8 cellular contexts compared by ENCODE assay signal in genomic region chr4:123398151-123398802, GRCh38. TPM values are rescaled to one million over a fixed set of nuclear protein-coding genes. Genes with fewer than 3 reads are reported as not detected.
DNase-seq lines count a peak whose midpoint lies in the region; ATAC-seq and TF ChIP-seq lines count a peak whose summit lies in the region.

No MANE protein-coding gene starts in this region.

- H3K4me3 ChIP-seq in A673 (ENCODE audit: low read depth, low read length, poor library complexity, severe bottlenecking) = peak overlapping the region; percentile 76
- peak overlapping the region; percentile 96 for H3K4me3 ChIP-seq in lung

- intact Hi-C loops in A673 (cut with micrococcal nuclease; ENCODE audit: unreplicated experiment) = loop anchor here (2.0 to 10.0 kb wide), 6 partner anchors 109 to 867 kb away; no protein-coding TSS in a partner anchor

- CTCF ChIA-PET in A673 (lab: Charles Lee) = interaction anchor here (0.5 to 0.7 kb wide), 2 partner anchors 251 to 275 kb away, joined by 3 to 4 read pairs; no protein-coding TSS in a partner anchor

- peak; percentile 46; the same call in 1 of the 2 replicates for TF ChIP-seq CTCF in A673 (conservative IDR thresholded peaks at IDR 0.05; ENCODE audit: low read depth, low read length)
- no peak for TF ChIP-seq CTCF in lung (IDR thresholded peaks at IDR 0.05; ENCODE audit: control extremely low read depth, extremely low read depth)

- peaks cover under 1% of the 10 kb centered on the region for H3K36me3 ChIP-seq in A673 (ENCODE audit: insufficient read depth, low read length, poor library complexity, severe bottlenecking)
- peaks cover 11 to 13% of the 10 kb centered on the region in 2 donors for H3K36me3 ChIP-seq in lung (ENCODE audit: control insufficient read depth in 2 of 2, insufficient read depth in 2 of 2, low read length in 2 of 2)

- peak overlapping the region; percentile 36 for H3K27ac ChIP-seq in A673 (ENCODE audit: low read depth, low read length, poor library complexity, severe bottlenecking)
- H3K27ac ChIP-seq in lung (ENCODE audit: low read depth in 1 of 2, low read length in 1 of 2) = peak overlapping the region; percentile 91 to 97

- ATAC-seq in GM18498 (IDR thresholded peaks at IDR 0.05; ENCODE audit: unreplicated experiment) (peak; percentile 73), HG02938 (IDR thresholded peaks at IDR 0.05; ENCODE audit: unreplicated experiment) (peak; percentile 46), lung (ENCODE audit: insufficient read depth, low FRiP score) (peak; percentile 64)

- peaks cover 6% of the 10 kb centered on the region for H3K4me1 ChIP-seq in A673 (ENCODE audit: insufficient read depth, low read length, poor library complexity, severe bottlenecking)
- peaks cover 0 to 6% of the 10 kb centered on the region in 2 donors for H3K4me1 ChIP-seq in lung (ENCODE audit: control insufficient read depth in 2 of 2, insufficient read depth in 2 of 2, low read length in 2 of 2)

- H3K27me3 ChIP-seq in A673 (replicated peaks; ENCODE audit: insufficient read depth, low read depth, low read length, poor library complexity) (no peaks in the 10 kb centered on the region), lung (ENCODE audit: control insufficient read depth, insufficient read depth) (no peaks in the 10 kb centered on the region)

- no peaks in the 10 kb centered on the region for H3K9me3 ChIP-seq in A673 (ENCODE audit: low read depth, low read length, poor library complexity, severe bottlenecking)
- H3K9me3 ChIP-seq in lung (ENCODE audit: control insufficient read depth in 2 of 2, insufficient read depth in 1 of 2, low read length in 1 of 2) = no peaks in the 10 kb centered on the region

- DNase-seq in A673 (ENCODE audit: low spot score) (peak; percentile 83), NCI-H2171 treated with DMSO at 0.1 percent for 48 hours (lab: John Stamatoyannopoulos, UW) (peak; percentile 37), lung (ENCODE audit: low spot score) (peak; percentile 63)
- DNase-seq in activated CD4-positive, alpha-beta T cell treated with anti-CD3 and anti-CD28 coated beads, Interleukin-2, amount 50 U/mL, for 48 hours = peak; percentile 60 to 65
- peak; percentile 38 for DNase-seq in effector CD4-positive, alpha-beta T cell
- DNase-seq in stimulated activated CD8-positive, alpha-beta memory T cell treated with anti-CD3 and anti-CD28 coated beads, Interleukin-12 subunit alpha, Interleukin-12 subunit beta, amount 100 ng/mL, for 4 hours (ENCODE audit: low read depth) = peak; percentile 51

- WGBS in lung, 2 donors = 0% methylated on average over 43 to 81 of the region's 81 CpGs

- no TSS peak for BruUV-seq in A673 (replicated peaks; lab: Mats Ljungman, UMichigan)

- POLR2A ChIA-PET in A673 (lab: Charles Lee; ENCODE audit: low non-redundant PET) = no interaction called here

RNA-seq across cellular contexts. Expression of gene SPRY1, which starts 1.7 kb away (rescaled TPM):
- 6.0 and 6.8 TPM in 2 replicates for total RNA-seq in A673 (2021)
- total RNA-seq in lung = 100 to 1,000 TPM; 107 to 139 TPM
- polyA plus RNA-seq in lung = 10 to 100 TPM; 35.3 to 39.8 TPM

Comparison
In these comparisons a context has a peak if more than half of its experiments do, and no peak if none do; other contexts are left out.
1. Peak in every context shown above with its lines: DNase-seq, ATAC-seq, H3K4me3 ChIP-seq and H3K27ac ChIP-seq.
2. RNA of gene SPRY1, which starts 1.7 kb away (total RNA-seq): 107 to 139 TPM in lung; 6.0 to 6.8 TPM in A673; every median in the first group is over 10 times any median in the second.